8 cellular contexts compared by ENCODE assay signal in genomic region chr13:28283600-28283999, GRCh38.
"Had no signal": no experiment of that assay in that cellular context is flagged by ENCODE, and none has a peak within 500 bp of the region (broad histone marks: within the 10 kb centered on the region; RNA-seq: fewer than 3 reads in every experiment).

No MANE protein-coding gene starts in this region.

- FAIRE-seq: H54, HTR-8/SVneo, K562 had no signal

- ATAC-seq: K562 had no signal

- DNase-seq: GM23248, GOT3, H9, HCEC 1CT, KG1 had no signal

- H3K27ac Mint-ChIP-seq: H9 had no signal

- H2AFZ ChIP-seq: GM23248 had no signal

- H3K27ac ChIP-seq: GM23248 had no signal

- H3K9me3 Mint-ChIP-seq: H9 had no signal

- H3K9ac ChIP-seq: GM23248 had no signal

- H3K4me3 ChIP-seq: GM23248, K562 had no signal

- H3K4me3 Mint-ChIP-seq: H9 had no signal
